ENCODE assay signal across 17 cellular contexts in genomic region chr3:71548995-71549394, GRCh38. TPM values are rescaled to one million over a fixed set of nuclear protein-coding genes. Genes with fewer than 3 reads are reported as not detected.
A peak's percentile ranks its signal among the peaks of the same experiment; 100 is the strongest.
DNase-seq lines count a peak whose midpoint lies in the region; ATAC-seq, FAIRE-seq and TF ChIP-seq lines count a peak whose summit lies in the region.
"Had no signal": no experiment of that assay in that cellular context is flagged by ENCODE, and none has a peak within 500 bp of the region (broad histone marks: within the 10 kb centered on the region; RNA-seq: fewer than 3 reads in every experiment).

No MANE protein-coding gene starts in this region.

- H2AK9ac ChIP-seq in IMR-90 (replicated peaks; ENCODE audit: low read depth, low read length, poor library complexity), result no peak overlapping the region

- intact Hi-C loops in IMR-90 (cut with micrococcal nuclease), result no loop called here
- intact Hi-C loops in pancreas (cut with DNase I), result no loop called here

- no peak overlapping the region for H2BK5ac ChIP-seq in IMR-90 (ENCODE audit: low read depth, low read length, poor library complexity, severe bottlenecking)

- peaks cover 10% of the 10 kb centered on the region for H3K9me1 ChIP-seq in IMR-90 (ENCODE audit: insufficient read depth, low read length)

- H4K5ac ChIP-seq in IMR-90 (ENCODE audit: low read depth, low read length), result no peak overlapping the region

- H3K23ac ChIP-seq in IMR-90 (ENCODE audit: low read depth, low read length), result peak overlapping the region; percentile 65; the same call in 1 of the 2 replicates

- H3K4me1 ChIP-seq in DOHH2 (ENCODE audit: control insufficient read depth, low read length) (peaks cover 88% of the 10 kb centered on the region), IMR-90 (ENCODE audit: control insufficient read depth, insufficient read depth, low read length) (peaks cover 12% of the 10 kb centered on the region), pancreas (peaks cover 0 to 6% (median 3%) of the 10 kb centered on the region in 3 donors)
- H3K4me1 ChIP-seq: body of pancreas, vagina had no signal

- H3K9me2 ChIP-seq in DOHH2 (replicated peaks; ENCODE audit: control insufficient read depth, low read length), result no peaks in the 10 kb centered on the region

- H3K4me3 ChIP-seq in DOHH2 (ENCODE audit: low read length) (no peak overlapping the region), IMR-90 (ENCODE audit: insufficient read depth, low read depth, low read length) (no peak overlapping the region), pancreas (no peak overlapping the region)
- H3K4me3 ChIP-seq: body of pancreas, heart left ventricle, lung, vagina had no signal

- no peak overlapping the region for H4K8ac ChIP-seq in IMR-90 (ENCODE audit: low read depth in 2 of 2, low read length in 2 of 2)

- H3K27ac ChIP-seq in DOHH2 (ENCODE audit: low read depth, low read length) (no peak overlapping the region), IMR-90 (ENCODE audit: insufficient read depth, low read length) (no peak overlapping the region), pancreas (no peak overlapping the region)
- H3K27ac ChIP-seq: body of pancreas, vagina had no signal

- peaks cover 38% of the 10 kb centered on the region for H3K36me3 ChIP-seq in DOHH2 (ENCODE audit: control insufficient read depth, low read length)
- no peaks in the 10 kb centered on the region for H3K36me3 ChIP-seq in IMR-90 (ENCODE audit: control insufficient read depth, insufficient read depth, low read length)
- no peaks in the 10 kb centered on the region for H3K36me3 ChIP-seq in pancreas
- H3K36me3 ChIP-seq: heart left ventricle, vagina had no signal

- no peak for DNase-seq in IMR-90
- DNase-seq in pancreas, result no peak
- no peak for DNase-seq in NCI-H524 treated with DMSO at 0.1 percent for 48 hours (lab: John Stamatoyannopoulos, UW)
- no peak for DNase-seq in NCI-H2196 treated with DMSO at 0.1 percent for 48 hours (lab: John Stamatoyannopoulos, UW; ENCODE audit: unreplicated experiment)
- DNase-seq: activated CD4-positive, alpha-beta T cell treated with anti-CD3 and anti-CD28 coated beads for 48 hours; body of pancreas; DMS79 treated with DMSO at 0.1 percent for 48 hours; effector CD4-positive, alpha-beta T cell; heart left ventricle; NCI-H2081 treated with DMSO at 0.1 percent for 48 hours; SW 1271 had no signal

- H3F3A ChIP-seq in DOHH2 (ENCODE audit: control insufficient read depth, insufficient read depth), result peaks cover 12% of the 10 kb centered on the region

- FAIRE-seq in pancreas (lab: Jason Lieb, UNC), result no peak

- TF ChIP-seq RAD21 in IMR-90 (IDR thresholded peaks at IDR 0.05; ENCODE audit: low read length), result no peak

- H3K27me3 ChIP-seq in DOHH2 (ENCODE audit: control insufficient read depth, low read length) (no peaks in the 10 kb centered on the region), IMR-90 (ENCODE audit: control insufficient read depth, insufficient read depth, low read length) (no peaks in the 10 kb centered on the region), pancreas (no peaks in the 10 kb centered on the region)
- H3K27me3 ChIP-seq: body of pancreas, heart left ventricle, vagina had no signal

- peak; percentile 95 for ATAC-seq in GM19463 (IDR thresholded peaks at IDR 0.05; ENCODE audit: unreplicated experiment)
- peak; percentile 92 for ATAC-seq in HG02970 (IDR thresholded peaks at IDR 0.05; ENCODE audit: low FRiP score, unreplicated experiment)
- ATAC-seq in IMR-90 (ENCODE audit: low read depth), result no peak
- no peak for ATAC-seq in pancreas
- ATAC-seq in HG03039 (IDR thresholded peaks at IDR 0.05; ENCODE audit: unreplicated experiment), result no peak
- ATAC-seq: body of pancreas, heart left ventricle had no signal

- H3K79me1 ChIP-seq in IMR-90 (ENCODE audit: low read depth in 1 of 2, low read length in 2 of 2), result peaks cover 6 to 44% of the 10 kb centered on the region in 2 experiments; a peak in 3 of 4 replicates

- no peak for TF ChIP-seq POLR2A in IMR-90 (IDR thresholded peaks at IDR 0.05; ENCODE audit: low read depth, low read length)

- BruUV-seq in IMR-90 (replicated peaks; lab: Mats Ljungman, UMichigan), result no TSS peak

- POLR2A ChIA-PET in IMR-90 (lab: Charles Lee; ENCODE audit: unreplicated experiment), result no interaction called here

- H4K20me1 ChIP-seq in DOHH2 (ENCODE audit: control insufficient read depth, insufficient read depth, low read depth, low read length) (no peaks in the 10 kb centered on the region), IMR-90 (ENCODE audit: insufficient read depth, low read length) (no peaks in the 10 kb centered on the region)

- H2BK20ac ChIP-seq in IMR-90 (ENCODE audit: low read depth, low read length), result peak overlapping the region; percentile 63

- H2AFZ ChIP-seq in IMR-90 (replicated peaks; ENCODE audit: low read length, poor library complexity), result no peak overlapping the region

- peaks cover 93% of the 10 kb centered on the region for H3K79me2 ChIP-seq in DOHH2 (ENCODE audit: control insufficient read depth, low read length)

- no peak overlapping the region for H3K14ac ChIP-seq in IMR-90 (replicated peaks; ENCODE audit: low read depth, low read length)

- no peak overlapping the region for H2AK5ac ChIP-seq in IMR-90 (ENCODE audit: low read depth, low read length)

- CTCF ChIA-PET in IMR-90 (lab: Yijun Ruan, JAX), result no interaction called here

- no peak overlapping the region for H3K9ac ChIP-seq in IMR-90 (ENCODE audit: low read depth, low read length)

- H3K4me2 ChIP-seq in DOHH2 (ENCODE audit: low read length), result peak overlapping the region; percentile 66; the same call in 1 of the 2 replicates
- H3K4me2 ChIP-seq in IMR-90 (ENCODE audit: low read depth, low read length), result no peak overlapping the region

- peak overlapping the region; percentile 38; the same call in 1 of the 2 replicates for H3K4ac ChIP-seq in IMR-90 (ENCODE audit: low read depth, low read length)

- H4K91ac ChIP-seq in IMR-90 (ENCODE audit: insufficient read depth, low read depth, low read length), result no peak overlapping the region

- WGBS in IMR-90 (ENCODE audit: extremely low coverage in 2 of 2, insufficient read length in 1 of 2), 2 experiments, result no CpG with 5 or more reads among the region's 3 CpGs
- WGBS in pancreas, 2 donors, result 76 to 83% methylated on average over 3 of the region's 3 CpGs

- TF ChIP-seq CTCF in DOHH2 (IDR thresholded peaks at IDR 0.05; ENCODE audit: low read depth, low read length, poor library complexity, severe bottlenecking) (no peak), IMR-90 (conservative IDR thresholded peaks at IDR 0.05; ENCODE audit: low read depth, low read length) (no peak), pancreas (IDR thresholded peaks at IDR 0.05) (no peak)

- in situ Hi-C loops in IMR-90 (cut with MboI; ENCODE audit: low sequenced_read_pairs), result no loop called here

- H2BK120ac ChIP-seq in IMR-90 (ENCODE audit: low read depth, low read length), result no peak overlapping the region

- H3K9me3 ChIP-seq in DOHH2 (ENCODE audit: control insufficient read depth, insufficient read depth, low read length) (no peaks in the 10 kb centered on the region), IMR-90 (ENCODE audit: control insufficient read depth, insufficient read depth, low read length) (no peaks in the 10 kb centered on the region), pancreas (no peaks in the 10 kb centered on the region)
- H3K9me3 ChIP-seq: body of pancreas, heart left ventricle, vagina had no signal

- no peak overlapping the region for H3K18ac ChIP-seq in IMR-90 (ENCODE audit: low read depth, low read length)

- dilution Hi-C loops in IMR-90 (cut with HindIII; ENCODE audit: low sequenced_read_pairs, unreplicated experiment), result no loop called here

- no peak overlapping the region; the same call in 1 of the 2 replicates for H3K56ac ChIP-seq in IMR-90 (ENCODE audit: extremely low read depth, insufficient read depth, low read length)

- H2BK15ac ChIP-seq in IMR-90 (ENCODE audit: low read depth, low read length), result peak overlapping the region; percentile 58; the same call in 1 of the 3 replicates

TF ChIP-seq in IMR-90, 13 proteins besides CTCF, POLR2A, EP300 and RAD21:
- no peak for TF ChIP-seq RCOR1 (IDR thresholded peaks at IDR 0.05; ENCODE audit: insufficient replicate concordance, low read length)
- peak; percentile 43 for TF ChIP-seq CEBPB (IDR thresholded peaks at IDR 0.05; ENCODE audit: low read depth, low read length)

RNA-seq across cellular contexts. Expression of gene FOXP1, which starts 34.5 kb away (rescaled TPM):
- total RNA-seq in IMR-90 (2012; rRNA removed) (128 and 132 TPM in 2 replicates), pancreas (10 to 100 TPM; 34.8 to 74.1 (median 45.1) TPM)
- polyA plus RNA-seq in IMR-90 (2012; rRNA removed) (37.0 and 43.3 TPM in 2 replicates), pancreas (10 to 100 TPM; 13.4 to 17.8 TPM)
- polyA plus RNA-seq in IMR-90 (2012; cell fraction: cytosol; rRNA removed), result 9.9 and 20.0 TPM in 2 replicates
- 21.2 and 46.2 TPM in 2 replicates for polyA plus RNA-seq in IMR-90 (2012; cell fraction: nucleus; rRNA removed; ENCODE audit: low replicate concordance)

Comparison
In these comparisons a context has a peak if more than half of its experiments do, and no peak if none do; other contexts are left out.
1. ATAC-seq: peak in GM19463 (single experiment) and HG02970 (single experiment); none in IMR-90 (single experiment), pancreas (0 of 4) and HG03039 (single experiment).